Comparison of ENCODE assay signal across 33 cellular contexts in the genomic region with DNA sequence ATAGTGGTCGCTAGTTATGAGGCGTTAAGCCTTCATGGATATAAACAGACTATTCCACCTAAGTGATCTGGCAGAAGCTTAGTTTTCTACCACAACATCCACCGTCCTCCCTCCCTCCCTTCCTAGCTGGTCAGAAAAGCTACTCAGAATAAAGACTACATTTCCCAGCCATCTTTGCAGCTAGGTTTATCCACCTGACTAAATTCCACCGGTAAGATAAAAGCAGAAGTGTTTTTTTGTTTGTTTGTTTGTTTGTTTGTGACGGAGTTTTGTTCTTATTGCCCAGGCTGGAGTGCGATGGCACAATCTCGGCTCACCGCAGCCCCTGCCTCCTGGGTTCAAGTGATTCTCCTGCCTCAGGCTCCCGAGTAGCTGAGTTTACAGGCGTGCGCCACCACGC. TPM values are rescaled to one million over a fixed set of nuclear protein-coding genes. Genes with fewer than 3 reads are reported as not detected.
"Had no signal": no experiment of that assay in that cellular context is flagged by ENCODE, and none has a peak within 500 bp of the region (broad histone marks: within the 10 kb centered on the region; RNA-seq: fewer than 3 reads in every experiment).

No MANE protein-coding gene starts in this region.

- H3K27ac ChIP-seq: epithelial cell of prostate, esophagus squamous epithelium, gastrocnemius medialis, heart right ventricle, left lung, lower lobe of right lung had no signal

- H3K4me3 ChIP-seq: esophagus squamous epithelium, gastrocnemius medialis, heart right ventricle, left lung, lower lobe of right lung, mucosa of descending colon had no signal

- H3K4me1 ChIP-seq: esophagus squamous epithelium, gastrocnemius medialis, heart right ventricle, left lung, lower lobe of right lung had no signal

- FAIRE-seq: endometrium, islet of Langerhans, keratinocyte had no signal

- H3K27me3 ChIP-seq: gastrocnemius medialis, heart right ventricle, left lung had no signal

- ATAC-seq: effector memory CD8-positive, alpha-beta T cell; esophagus mucosa; gastrocnemius medialis; heart right ventricle; left cardiac atrium; left lung; left ventricle myocardium superior; lower lobe of right lung; mucosa of descending colon; naive thymus-derived CD8-positive, alpha-beta T cell had no signal

- DNase-seq: cortex of kidney; effector CD8-positive, alpha-beta T cell; effector memory CD8-positive, alpha-beta T cell; endodermal cell; erythroblast; esophagus squamous epithelium; foreskin fibroblast; foreskin melanocyte; gastrocnemius medialis; glutamatergic neuron; head of caudate nucleus; heart right ventricle; hippocampal formation; left cardiac atrium; left lung; left ventricle myocardium superior; lower lobe of right lung; mesenchymal stem cell; mucosa of descending colon; naive B cell; naive thymus-derived CD8-positive, alpha-beta T cell had no signal

- H3K9me3 ChIP-seq: esophagus squamous epithelium, gastrocnemius medialis, lower lobe of right lung, mucosa of descending colon had no signal

- H3K36me3 ChIP-seq: esophagus squamous epithelium, gastrocnemius medialis, heart right ventricle, left lung, lower lobe of right lung had no signal

RNA-seq across cellular contexts. Expression of a gene that starts 44.3 kb away (rescaled TPM):
- total RNA-seq: dermis microvascular lymphatic vessel endothelial cell; endodermal cell; esophagus mucosa; esophagus squamous epithelium; gastrocnemius medialis; glomerular endothelial cell; heart right ventricle; kidney epithelial cell; left cardiac atrium; left ventricle myocardium superior; lung microvascular endothelial cell; mesenteric fat pad; mesothelial cell of epicardium; mucosa of descending colon; myocyte; naive thymus-derived CD8-positive, alpha-beta T cell had no signal
- polyA plus RNA-seq: heart right ventricle; keratinocyte; naive thymus-derived CD8-positive, alpha-beta T cell had no signal
